In genomic region chr4:153634737-153635353, GRCh38 we compare ENCODE assay signal across 8 cellular contexts. TPM values are rescaled to one million over a fixed set of nuclear protein-coding genes. Genes with fewer than 3 reads are reported as not detected.
DNase-seq lines count a peak whose midpoint lies in the region; ATAC-seq and TF ChIP-seq lines count a peak whose summit lies in the region.

No MANE protein-coding gene starts in this region.

- H3K36me3 ChIP-seq in CD4-positive, CD25-positive, alpha-beta regulatory T cell (ENCODE audit: control insufficient read depth, insufficient read depth, low read length): peaks cover 78% of the 10 kb centered on the region

- H3K27me3 ChIP-seq in CD4-positive, CD25-positive, alpha-beta regulatory T cell (ENCODE audit: control insufficient read depth, insufficient read depth, low read length): no peaks in the 10 kb centered on the region
- no peaks in the 10 kb centered on the region for H3K27me3 ChIP-seq in HL-60 (ENCODE audit: insufficient read depth, poor library complexity, severe bottlenecking)

- no peaks in the 10 kb centered on the region for H3K9me3 Mint-ChIP-seq in CD4-positive, CD25-positive, alpha-beta regulatory T cell
- H3K9me3 Mint-ChIP-seq in WTC11: peaks cover 18% of the 10 kb centered on the region

- no peaks in the 10 kb centered on the region for H3K9me3 ChIP-seq in CD4-positive, CD25-positive, alpha-beta regulatory T cell (ENCODE audit: control insufficient read depth in 2 of 2, low read length in 2 of 2)

- H3K27ac ChIP-seq in CD4-positive, CD25-positive, alpha-beta regulatory T cell (ENCODE audit: insufficient read depth, low read length, poor library complexity, severe bottlenecking): no peak overlapping the region
- no peak overlapping the region for H3K27ac ChIP-seq in HL-60 (replicated peaks)

- no peaks in the 10 kb centered on the region for H3K27me3 Mint-ChIP-seq in CD4-positive, CD25-positive, alpha-beta regulatory T cell
- no peaks in the 10 kb centered on the region for H3K27me3 Mint-ChIP-seq in WTC11 (ENCODE audit: low read depth)

- peak; percentile 55 for TF ChIP-seq CTCF in HL-60 (IDR thresholded peaks at IDR 0.05; ENCODE audit: insufficient read depth, low read length)
- TF ChIP-seq CTCF in WTC11 (IDR thresholded peaks at IDR 0.05): peak; percentile 79

- no peak overlapping the region for H3K4me3 Mint-ChIP-seq in CD4-positive, CD25-positive, alpha-beta regulatory T cell
- H3K4me3 Mint-ChIP-seq in WTC11: no peak overlapping the region

- H3K36me3 Mint-ChIP-seq in CD4-positive, CD25-positive, alpha-beta regulatory T cell: peaks cover 56% of the 10 kb centered on the region
- peaks cover 61% of the 10 kb centered on the region for H3K36me3 Mint-ChIP-seq in WTC11

- H3K4me1 Mint-ChIP-seq in CD4-positive, CD25-positive, alpha-beta regulatory T cell: peaks cover 0 to 5% (median 2%) of the 10 kb centered on the region in 4 donors
- H3K4me1 Mint-ChIP-seq in WTC11: peaks cover 1% of the 10 kb centered on the region

- H3K4me1 ChIP-seq in CD4-positive, CD25-positive, alpha-beta regulatory T cell (ENCODE audit: control insufficient read depth, insufficient read depth, low read length, poor library complexity, severe bottlenecking): no peaks in the 10 kb centered on the region

- peak overlapping the region in 1 of 3 donors; percentile 6 for H3K27ac Mint-ChIP-seq in CD4-positive, CD25-positive, alpha-beta regulatory T cell
- no peak overlapping the region for H3K27ac Mint-ChIP-seq in WTC11

- CTCF ChIA-PET in WTC11 (lab: Charles Lee): interaction anchor here (0.6 to 2.0 kb wide), 17 partner anchors 9 to 987 kb away, joined by 3 to 17 read pairs (median 5); no protein-coding TSS in a partner anchor

- ATAC-seq in CD4-positive, CD25-positive, alpha-beta regulatory T cell (ENCODE audit: low read depth in 2 of 2): peak in 1 of 2 donors; percentile 26
- ATAC-seq in WTC11 (peak; percentile 74), HG03457 (IDR thresholded peaks at IDR 0.05; ENCODE audit: unreplicated experiment) (no peak), GM18520 (IDR thresholded peaks at IDR 0.05; ENCODE audit: unreplicated experiment) (no peak), HG03196 (IDR thresholded peaks at IDR 0.05; ENCODE audit: unreplicated experiment) (no peak)

- no peak overlapping the region for H3K4me3 ChIP-seq in CD4-positive, CD25-positive, alpha-beta regulatory T cell (ENCODE audit: low read depth, low read length)
- H3K4me3 ChIP-seq in HL-60 (replicated peaks; ENCODE audit: insufficient read depth, low read length): no peak overlapping the region

- DNase-seq in CD4-positive, CD25-positive, alpha-beta regulatory T cell: peak in 2 of 3 donors; percentile 19 to 30
- DNase-seq in HL-60 (ENCODE audit: low read depth in 1 of 2, low spot score in 1 of 2): peak in 1 of 2 experiments; percentile 20
- no peak for DNase-seq in WTC11 (ENCODE audit: low spot score)
- DNase-seq in iris pigment epithelial cell (ENCODE audit: low read depth): peak; percentile 26
- DNase-seq in germinal center (ENCODE audit: low spot score): no peak

- POLR2A ChIA-PET in WTC11 (lab: Charles Lee): interaction anchor here (1.1 kb wide), 1 partner anchor 13 kb away, joined by 3 read pairs; no protein-coding TSS in a partner anchor

TF ChIP-seq in WTC11, 78 proteins besides CTCF, POLR2A, EP300 and RAD21:
- TF ChIP-seq TEAD1 (CRISPR knock-in tag; IDR thresholded peaks at IDR 0.05): no peak
- TF ChIP-seq SOX15 (CRISPR knock-in tag; IDR thresholded peaks at IDR 0.05): no peak
- TF ChIP-seq ZMAT4 (CRISPR knock-in tag; IDR thresholded peaks at IDR 0.05): no peak
- TF ChIP-seq NR2C2 (CRISPR knock-in tag; IDR thresholded peaks at IDR 0.05): no peak
- TF ChIP-seq FOXK1 (CRISPR knock-in tag; IDR thresholded peaks at IDR 0.05): no peak
- no peak for TF ChIP-seq ZSCAN18 (CRISPR knock-in tag; IDR thresholded peaks at IDR 0.05)
- TF ChIP-seq PRRX2 (CRISPR knock-in tag; IDR thresholded peaks at IDR 0.05): no peak
- TF ChIP-seq FOXP1 (CRISPR knock-in tag; IDR thresholded peaks at IDR 0.05; ENCODE audit: borderline replicate concordance): no peak
- TF ChIP-seq ATF3 (CRISPR knock-in tag; conservative IDR thresholded peaks at IDR 0.05): no peak
- TF ChIP-seq SP1 (CRISPR knock-in tag; conservative IDR thresholded peaks at IDR 0.05): no peak
- TF ChIP-seq ZNF121 (CRISPR knock-in tag; IDR thresholded peaks at IDR 0.05): no peak

RNA-seq across cellular contexts. Expression of gene TLR2, which starts 49.2 kb away (rescaled TPM):
- 1.4 TPM for total RNA-seq in CD4-positive, CD25-positive, alpha-beta regulatory T cell
- under 1 TPM in 3 of 4 donors, not detected in 1; 0.55 to 0.74 (median 0.64) TPM for polyA plus RNA-seq in CD4-positive, CD25-positive, alpha-beta regulatory T cell
- 1.3 to 1.7 TPM (median 1.4 TPM) in 3 replicates for total RNA-seq in WTC11 (2021)

Comparison
In these comparisons a context has a peak if more than half of its experiments do, and no peak if none do; other contexts are left out.
1. DNase-seq: peak in CD4-positive, CD25-positive, alpha-beta regulatory T cell (2 of 3) and iris pigment epithelial cell (single experiment); none in WTC11 (single experiment) and germinal center (single experiment).